Comparison of ENCODE assay signal across 1 cellular context in genomic region chr9:2729003-2729402, GRCh38.
TF ChIP-seq lines count a peak whose summit lies in the region.

No MANE protein-coding gene starts in this region.

TF ChIP-seq in A549, 52 proteins besides CTCF, POLR2A, EP300 and RAD21 (continued from another document):
- no peak for TF ChIP-seq USF2 (IDR thresholded peaks at IDR 0.05)
- no peak for TF ChIP-seq NPAS2 (CRISPR knock-in tag; IDR thresholded peaks at IDR 0.05; ENCODE audit: borderline replicate concordance)
- TF ChIP-seq CBX8 (IDR thresholded peaks at IDR 0.05): no peak
- no peak for TF ChIP-seq CHD4 (IDR thresholded peaks at IDR 0.05; ENCODE audit: borderline replicate concordance)
- no peak for TF ChIP-seq MAZ (IDR thresholded peaks at IDR 0.05; ENCODE audit: borderline replicate concordance, low read depth, low read length)
- no peak for TF ChIP-seq PBX3 (IDR thresholded peaks at IDR 0.05)
- TF ChIP-seq RARB (CRISPR knock-in tag; IDR thresholded peaks at IDR 0.05): no peak
- TF ChIP-seq HES2 (IDR thresholded peaks at IDR 0.05): no peak
- TF ChIP-seq BCL3 (IDR thresholded peaks at IDR 0.05): no peak
- no peak for TF ChIP-seq KDM5A (IDR thresholded peaks at IDR 0.05)
- TF ChIP-seq EHMT2 (IDR thresholded peaks at IDR 0.05; ENCODE audit: low read depth): no peak
- no peak for TF ChIP-seq HOXA7 (CRISPR knock-in tag; IDR thresholded peaks at IDR 0.05)
- TF ChIP-seq HOXB13 (CRISPR knock-in tag; IDR thresholded peaks at IDR 0.05; ENCODE audit: low read depth): no peak
- TF ChIP-seq JUNB (IDR thresholded peaks at IDR 0.05): no peak
